Comparison of ENCODE assay signal across 7 cellular contexts in genomic region chr14:26081043-26081442, GRCh38.
"Had no signal": no experiment of that assay in that cellular context is flagged by ENCODE, and none has a peak within 500 bp of the region (broad histone marks: within the 10 kb centered on the region; RNA-seq: fewer than 3 reads in every experiment).

No MANE protein-coding gene starts in this region.

- FAIRE-seq: G401.6, GM12891, GM12892, GM18507, GM19239 had no signal

- DNase-seq: GDM1, GF-D8 had no signal
